1 cellular context compared by ENCODE assay signal in the genomic region with DNA sequence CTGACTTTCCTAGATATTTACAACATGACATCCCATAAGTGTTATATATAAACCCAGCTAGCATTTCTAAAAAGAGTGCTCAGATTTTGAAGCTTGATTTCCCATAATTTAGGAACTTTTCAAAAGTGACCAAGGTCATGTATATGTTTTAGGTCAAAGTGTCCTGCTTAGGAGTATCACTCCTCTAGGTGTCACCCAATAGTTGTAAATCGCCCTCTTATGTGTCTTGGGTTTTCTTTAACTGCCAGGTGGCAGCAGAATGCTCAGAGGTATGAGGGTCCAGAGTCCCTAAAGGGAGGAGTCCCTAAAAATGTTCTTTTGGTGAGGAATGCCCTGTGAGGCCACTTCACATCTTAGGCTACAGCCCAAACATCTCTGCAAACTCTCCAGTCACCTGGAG.
TF ChIP-seq lines count a peak whose summit lies in the region.

No MANE protein-coding gene starts in this region.

TF ChIP-seq in GM23338, 12 proteins besides CTCF, POLR2A, EP300 and RAD21:
- TF ChIP-seq ZNF462 (CRISPR knock-in tag; IDR thresholded peaks at IDR 0.05) (no peak), EZH2phosphoT487 (IDR thresholded peaks at IDR 0.05; ENCODE audit: unreplicated experiment) (no peak), STAT1 (IDR thresholded peaks at IDR 0.05; ENCODE audit: unreplicated experiment) (no peak), CREB1 (CRISPR knock-in tag; IDR thresholded peaks at IDR 0.05; ENCODE audit: low read depth) (no peak), NANOG (IDR thresholded peaks at IDR 0.05; ENCODE audit: borderline replicate concordance) (no peak), POLR2AphosphoS5 (IDR thresholded peaks at IDR 0.05; ENCODE audit: low read depth) (no peak), ZNF331 (CRISPR knock-in tag; IDR thresholded peaks at IDR 0.05; ENCODE audit: low read depth) (no peak), ZNF114 (CRISPR knock-in tag; IDR thresholded peaks at IDR 0.05) (no peak), REST (IDR thresholded peaks at IDR 0.05; ENCODE audit: unreplicated experiment) (no peak), JUNB (IDR thresholded peaks at IDR 0.05; ENCODE audit: unreplicated experiment) (no peak), EZH2 (IDR thresholded peaks at IDR 0.05; ENCODE audit: low read depth, unreplicated experiment) (no peak)
- TF ChIP-seq, protein P1, sequence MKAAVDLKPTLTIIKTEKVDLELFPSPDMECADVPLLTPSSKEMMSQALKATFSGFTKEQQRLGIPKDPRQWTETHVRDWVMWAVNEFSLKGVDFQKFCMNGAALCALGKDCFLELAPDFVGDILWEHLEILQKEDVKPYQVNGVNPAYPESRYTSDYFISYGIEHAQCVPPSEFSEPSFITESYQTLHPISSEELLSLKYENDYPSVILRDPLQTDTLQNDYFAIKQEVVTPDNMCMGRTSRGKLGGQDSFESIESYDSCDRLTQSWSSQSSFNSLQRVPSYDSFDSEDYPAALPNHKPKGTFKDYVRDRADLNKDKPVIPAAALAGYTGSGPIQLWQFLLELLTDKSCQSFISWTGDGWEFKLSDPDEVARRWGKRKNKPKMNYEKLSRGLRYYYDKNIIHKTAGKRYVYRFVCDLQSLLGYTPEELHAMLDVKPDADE (IDR thresholded peaks at IDR 0.05), result no peak
TF ChIP-seq in GM23338: peak in this region for 0.
